20 cellular contexts compared by ENCODE assay signal in genomic region chr3:57275393-57275792, GRCh38.
DNase-seq lines count a peak whose midpoint lies in the region; ATAC-seq and TF ChIP-seq lines count a peak whose summit lies in the region.
"Had no signal": no experiment of that assay in that cellular context is flagged by ENCODE, and none has a peak within 500 bp of the region (broad histone marks: within the 10 kb centered on the region; RNA-seq: fewer than 3 reads in every experiment).

No MANE protein-coding gene starts in this region.

- H3K27me3 ChIP-seq in RWPE2 (ENCODE audit: insufficient read depth, poor library complexity, severe bottlenecking), result no peaks in the 10 kb centered on the region
- H3K27me3 ChIP-seq: BE2C, BLaER1 had no signal

- no peak overlapping the region for H3K27ac Mint-ChIP-seq in stimulated activated naive CD8-positive, alpha-beta T cell treated with anti-CD3 and anti-CD28 coated beads, Interleukin-15, amount 100 ng/mL, for 72 hours
- H3K27ac Mint-ChIP-seq: CD14-positive monocyte; CD4-positive, alpha-beta memory T cell; CD4-positive, CD25-positive, alpha-beta regulatory T cell; CD8-positive, alpha-beta memory T cell had no signal

- peak; percentile 38; the same call in 1 of the 3 replicates for ATAC-seq in RWPE2 (ENCODE audit: low read depth)
- ATAC-seq in HG02870 (IDR thresholded peaks at IDR 0.05; ENCODE audit: unreplicated experiment), result no peak
- ATAC-seq in stimulated activated naive CD8-positive, alpha-beta T cell treated with anti-CD3 and anti-CD28 coated beads, Interleukin-15, amount 100 ng/mL, for 72 hours, result no peak

- H3K4me3 ChIP-seq in RWPE2 (ENCODE audit: severe bottlenecking) (no peak overlapping the region), fibroblast of mammary gland (ENCODE audit: control insufficient read depth, low read depth, low read length) (no peak overlapping the region)
- H3K4me3 ChIP-seq: BLaER1 had no signal

- H3K27me3 Mint-ChIP-seq in stimulated activated naive CD8-positive, alpha-beta T cell treated with anti-CD3 and anti-CD28 coated beads, Interleukin-15, amount 100 ng/mL, for 72 hours, result no peaks in the 10 kb centered on the region
- H3K27me3 Mint-ChIP-seq: CD4-positive, alpha-beta memory T cell; CD4-positive, CD25-positive, alpha-beta regulatory T cell; CD8-positive, alpha-beta memory T cell had no signal

- intact Hi-C loops in posterior cingulate gyrus (cut with DNase I), result no loop called here

- H3K9me3 Mint-ChIP-seq in stimulated activated naive CD8-positive, alpha-beta T cell treated with anti-CD3 and anti-CD28 coated beads, Interleukin-15, amount 100 ng/mL, for 72 hours, result no peaks in the 10 kb centered on the region
- H3K9me3 Mint-ChIP-seq: CD8-positive, alpha-beta memory T cell had no signal

- no peak overlapping the region for H3K4me3 Mint-ChIP-seq in stimulated activated naive CD8-positive, alpha-beta T cell treated with anti-CD3 and anti-CD28 coated beads, Interleukin-15, amount 100 ng/mL, for 72 hours
- H3K4me3 Mint-ChIP-seq: CD14-positive monocyte; CD4-positive, alpha-beta memory T cell; CD4-positive, CD25-positive, alpha-beta regulatory T cell; CD8-positive, alpha-beta memory T cell had no signal

- no peak overlapping the region for H3K27ac ChIP-seq in RWPE2 (ENCODE audit: poor library complexity, severe bottlenecking)
- H3K27ac ChIP-seq: BLaER1 had no signal

- no peak for TF ChIP-seq CTCF in RWPE2 (IDR thresholded peaks at IDR 0.05; ENCODE audit: poor library complexity, severe bottlenecking)
- TF ChIP-seq CTCF in fibroblast of mammary gland (conservative IDR thresholded peaks at IDR 0.05; ENCODE audit: control insufficient read depth, insufficient read depth, low read depth, low read length), result no peak

- no peaks in the 10 kb centered on the region for H3K9me3 ChIP-seq in RWPE2 (ENCODE audit: severe bottlenecking)
- H3K9me3 ChIP-seq: BE2C had no signal

- H3K36me3 ChIP-seq in RWPE2 (ENCODE audit: low read depth), result peaks cover 21% of the 10 kb centered on the region
- H3K36me3 ChIP-seq: BE2C had no signal

- DNase-seq in RWPE2 (ENCODE audit: low spot score), result no peak
- DNase-seq in fibroblast of mammary gland (ENCODE audit: low read depth), result peak; percentile 28
- no peak for DNase-seq in posterior cingulate gyrus
- DNase-seq in stimulated activated naive CD8-positive, alpha-beta T cell treated with anti-CD3 and anti-CD28 coated beads, Interleukin-15, amount 100 ng/mL, for 72 hours, result no peak
- DNase-seq: 8988T; ACHN; BE2C; C1 segment of cervical spinal cord; CD4-positive, alpha-beta memory T cell; CD4-positive, CD25-positive, alpha-beta regulatory T cell; CD8-positive, alpha-beta memory T cell; COR-L47; DMS 273 treated with DMSO at 0.1 percent for 48 hours; DMS153; DMS53; DMS79; GF-D8 had no signal

- H3K4me1 Mint-ChIP-seq in stimulated activated naive CD8-positive, alpha-beta T cell treated with anti-CD3 and anti-CD28 coated beads, Interleukin-15, amount 100 ng/mL, for 72 hours, result no peaks in the 10 kb centered on the region
- H3K4me1 Mint-ChIP-seq: CD4-positive, alpha-beta memory T cell; CD4-positive, CD25-positive, alpha-beta regulatory T cell; CD8-positive, alpha-beta memory T cell had no signal

- H3K4me1 ChIP-seq in RWPE2 (ENCODE audit: insufficient read depth, poor library complexity, severe bottlenecking), result no peaks in the 10 kb centered on the region
- H3K4me1 ChIP-seq: BE2C, BLaER1 had no signal
